In the genomic region with DNA sequence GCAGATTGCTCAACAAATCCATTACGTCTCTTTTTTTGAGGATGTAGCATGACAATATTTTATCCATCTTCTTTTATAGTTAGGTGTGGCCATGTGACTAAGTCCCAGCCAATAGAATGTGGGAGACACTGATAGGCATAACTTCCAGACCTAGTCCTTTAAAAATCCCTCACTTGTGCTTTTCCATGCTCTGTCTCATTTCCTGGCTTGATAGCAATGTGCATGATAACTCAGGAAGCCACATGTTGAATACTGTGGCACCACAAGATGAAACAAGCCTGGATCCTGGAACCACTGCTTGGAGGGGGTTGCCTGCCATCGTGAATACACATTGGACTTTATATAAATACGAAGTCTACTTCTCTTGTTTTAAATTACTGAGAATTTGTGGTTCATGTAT, we compare ENCODE assay signal across 26 cellular contexts.
DNase-seq lines count a peak whose midpoint lies in the region; FAIRE-seq and TF ChIP-seq lines count a peak whose summit lies in the region.
"Had no signal": no experiment of that assay in that cellular context is flagged by ENCODE, and none has a peak within 500 bp of the region (broad histone marks: within the 10 kb centered on the region; RNA-seq: fewer than 3 reads in every experiment).

No MANE protein-coding gene starts in this region.

- in situ Hi-C loops in mammary epithelial cell (cut with MboI; ENCODE audit: low sequenced_read_pairs in 2 of 2): no loop called here

- FAIRE-seq in bronchial epithelial cell (lab: Jason Lieb, UNC): no peak
- FAIRE-seq: GM12878 had no signal

- H3K36me3 Mint-ChIP-seq in MCF 10A (ENCODE audit: insufficient read depth, unreplicated experiment): no peaks in the 10 kb centered on the region
- H3K36me3 Mint-ChIP-seq: CD4-positive, CD25-positive, alpha-beta regulatory T cell; IgD-negative memory B cell had no signal

- H2AFZ ChIP-seq in mammary epithelial cell (ENCODE audit: low read depth, low read length): peak overlapping the region; percentile 52
- H2AFZ ChIP-seq: GM23338, PC-9 had no signal

- H3K27me3 ChIP-seq in mammary epithelial cell (ENCODE audit: insufficient read depth, low read length) (no peaks in the 10 kb centered on the region), bronchial epithelial cell (ENCODE audit: control insufficient read depth, insufficient read depth, low read length) (no peaks in the 10 kb centered on the region), tibial nerve (no peaks in the 10 kb centered on the region), left ventricle myocardium inferior (ENCODE audit: low read depth) (no peaks in the 10 kb centered on the region)

- no TSS peak for BruUV-seq in mammary epithelial cell (replicated peaks; lab: Mats Ljungman, UMichigan)
- BruUV-seq in MCF 10A (replicated peaks; lab: Mats Ljungman, UMichigan): no TSS peak

- WGBS in mammary epithelial cell (ENCODE audit: low coverage, missing lambda C conversion rate): 78% methylated on average over 3 of the region's 3 CpGs
- WGBS in tibial nerve, 2 donors: 87 to 89% methylated on average over 3 of the region's 3 CpGs

- DNase-seq in mammary epithelial cell: no peak
- DNase-seq in MCF 10A (ENCODE audit: unreplicated experiment): no peak
- DNase-seq in bronchial epithelial cell (ENCODE audit: low read depth): peak; percentile 86
- peak; percentile 34 for DNase-seq in fibroblast of peridontal ligament (ENCODE audit: extremely low read depth)
- no peak for DNase-seq in tibial nerve (ENCODE audit: low spot score in 2 of 2)
- no peak for DNase-seq in left ventricle myocardium inferior
- DNase-seq in HEK293T (ENCODE audit: extremely low spot score): no peak
- DNase-seq: 8988T; CD4-positive, CD25-positive, alpha-beta regulatory T cell; DMS53; EL; GDM1; H9; HFFc6; NCI-H1092 treated with DMSO at 0.1 percent for 48 hours; NCI-H1436; NCI-H187; NCI-H2081 treated with DMSO at 0.1 percent for 48 hours; NCI-H526 treated with DMSO at 0.1 percent for 48 hours; PC-9; RPMI8226; SHP77 had no signal

- H3K27ac Mint-ChIP-seq in MCF 10A (ENCODE audit: low read depth, unreplicated experiment): no peak overlapping the region
- H3K27ac Mint-ChIP-seq: CD4-positive, CD25-positive, alpha-beta regulatory T cell; GM23338; H9; HFFc6; IgD-negative memory B cell had no signal

- H3K9ac ChIP-seq in mammary epithelial cell (ENCODE audit: insufficient read depth, low read length): no peak overlapping the region
- H3K9ac ChIP-seq: KMS-11 had no signal

- TF ChIP-seq CTCF in mammary epithelial cell (conservative IDR thresholded peaks at IDR 0.05 in 1 of 2, IDR thresholded peaks at IDR 0.05 in 1 of 2; ENCODE audit: extremely low read depth in 1 of 2, insufficient read depth in 1 of 2, low read depth in 1 of 2, low read length in 2 of 2): no peak
- TF ChIP-seq CTCF in MCF 10A (IDR thresholded peaks at IDR 0.05; ENCODE audit: unreplicated experiment): no peak
- TF ChIP-seq CTCF in bronchial epithelial cell (IDR thresholded peaks at IDR 0.05; ENCODE audit: insufficient read depth, low read length, severe bottlenecking): no peak
- no peak for TF ChIP-seq CTCF in tibial nerve (IDR thresholded peaks at IDR 0.05)
- no peak for TF ChIP-seq CTCF in left ventricle myocardium inferior (IDR thresholded peaks at IDR 0.05; ENCODE audit: borderline replicate concordance)

- no peak for TF ChIP-seq EP300 in tibial nerve (IDR thresholded peaks at IDR 0.05)

- no peaks in the 10 kb centered on the region for H4K20me1 ChIP-seq in mammary epithelial cell (ENCODE audit: insufficient read depth, low read length)

- H3K27ac ChIP-seq in mammary epithelial cell (ENCODE audit: insufficient read depth, low read depth, low read length) (no peak overlapping the region), tibial nerve (no peak overlapping the region), left ventricle myocardium inferior (replicated peaks) (no peak overlapping the region)
- H3K27ac ChIP-seq: KMS-11, PC-9 had no signal

- no peaks in the 10 kb centered on the region for H3K4me1 Mint-ChIP-seq in MCF 10A (ENCODE audit: insufficient read depth, unreplicated experiment)
- H3K4me1 Mint-ChIP-seq: CD4-positive, CD25-positive, alpha-beta regulatory T cell; GM23338; H9; IgD-negative memory B cell had no signal

- H3K36me3 ChIP-seq in mammary epithelial cell (ENCODE audit: insufficient read depth, low read length) (no peaks in the 10 kb centered on the region), bronchial epithelial cell (ENCODE audit: control insufficient read depth, insufficient read depth, low read length) (no peaks in the 10 kb centered on the region), tibial nerve (no peaks in the 10 kb centered on the region), left ventricle myocardium inferior (no peaks in the 10 kb centered on the region)

- no peak overlapping the region for H3K4me3 Mint-ChIP-seq in MCF 10A (ENCODE audit: unreplicated experiment)
- H3K4me3 Mint-ChIP-seq: CD4-positive, CD25-positive, alpha-beta regulatory T cell; GM23338; H9; HFFc6; IgD-negative memory B cell had no signal

- POLR2A ChIA-PET in MCF 10A (lab: Yijun Ruan, JAX): no interaction called here
- POLR2A ChIA-PET in HEK293T (lab: Yijun Ruan, JAX): no interaction called here

- dilution Hi-C loops in mammary epithelial cell (cut with HindIII; ENCODE audit: low sequenced_read_pairs): no loop called here

- H3K4me1 ChIP-seq in mammary epithelial cell (ENCODE audit: insufficient read depth, low read length) (peaks cover 35% of the 10 kb centered on the region), tibial nerve (no peaks in the 10 kb centered on the region), left ventricle myocardium inferior (no peaks in the 10 kb centered on the region)

- H3K79me2 ChIP-seq in mammary epithelial cell (ENCODE audit: insufficient read depth, low read length): no peaks in the 10 kb centered on the region

- peaks cover 23% of the 10 kb centered on the region for H3K9me3 Mint-ChIP-seq in MCF 10A (ENCODE audit: unreplicated experiment)

- TF ChIP-seq POLR2A in tibial nerve (IDR thresholded peaks at IDR 0.05): no peak

- no peak overlapping the region for H3K4me3 ChIP-seq in mammary epithelial cell (replicated peaks in 1 of 3; ENCODE audit: insufficient read depth in 1 of 3, low read depth in 2 of 3, low read length in 3 of 3)
- no peak overlapping the region for H3K4me3 ChIP-seq in bronchial epithelial cell (ENCODE audit: low read depth, low read length)
- H3K4me3 ChIP-seq in tibial nerve: no peak overlapping the region
- no peak overlapping the region for H3K4me3 ChIP-seq in left ventricle myocardium inferior
- H3K4me3 ChIP-seq: GM12878, GM23338, PC-9 had no signal

- H3K27me3 Mint-ChIP-seq in MCF 10A (ENCODE audit: insufficient read depth, unreplicated experiment): no peaks in the 10 kb centered on the region
- H3K27me3 Mint-ChIP-seq: CD4-positive, CD25-positive, alpha-beta regulatory T cell; IgD-negative memory B cell had no signal

- H3K9me3 ChIP-seq in mammary epithelial cell (replicated peaks; ENCODE audit: insufficient read depth, low read length) (peaks cover 6% of the 10 kb centered on the region), tibial nerve (peaks cover 0 to 20% (median 4%) of the 10 kb centered on the region in 4 donors), left ventricle myocardium inferior (replicated peaks) (peaks cover 53% of the 10 kb centered on the region)

- CTCF ChIA-PET in mammary epithelial cell (lab: Charles Lee; ENCODE audit: low non-redundant PET): no interaction called here
- CTCF ChIA-PET in MCF 10A (lab: Yijun Ruan, JAX): no interaction called here
- CTCF ChIA-PET in HEK293T (lab: Yijun Ruan, JAX): no interaction called here

- intact Hi-C loops in mammary epithelial cell (cut with micrococcal nuclease) (no loop called here), MCF 10A (cut with micrococcal nuclease) (no loop called here), left ventricle myocardium inferior (cut with micrococcal nuclease) (no loop called here)

- no peak overlapping the region for H3K4me2 ChIP-seq in mammary epithelial cell (ENCODE audit: insufficient read depth, low read depth, low read length)
- H3K4me2 ChIP-seq: GM23338, KMS-11, PC-9 had no signal

TF ChIP-seq in HEK293T, 16 proteins besides CTCF, POLR2A, EP300 and RAD21:
- TF ChIP-seq FOXA1 (IDR thresholded peaks at IDR 0.05) (no peak), NFRKB (IDR thresholded peaks at IDR 0.05) (no peak), CTBP1 (IDR thresholded peaks at IDR 0.05; ENCODE audit: borderline replicate concordance) (no peak), BHLHE40 (IDR thresholded peaks at IDR 0.05; ENCODE audit: borderline replicate concordance) (no peak)
- TF ChIP-seq, protein P1, sequence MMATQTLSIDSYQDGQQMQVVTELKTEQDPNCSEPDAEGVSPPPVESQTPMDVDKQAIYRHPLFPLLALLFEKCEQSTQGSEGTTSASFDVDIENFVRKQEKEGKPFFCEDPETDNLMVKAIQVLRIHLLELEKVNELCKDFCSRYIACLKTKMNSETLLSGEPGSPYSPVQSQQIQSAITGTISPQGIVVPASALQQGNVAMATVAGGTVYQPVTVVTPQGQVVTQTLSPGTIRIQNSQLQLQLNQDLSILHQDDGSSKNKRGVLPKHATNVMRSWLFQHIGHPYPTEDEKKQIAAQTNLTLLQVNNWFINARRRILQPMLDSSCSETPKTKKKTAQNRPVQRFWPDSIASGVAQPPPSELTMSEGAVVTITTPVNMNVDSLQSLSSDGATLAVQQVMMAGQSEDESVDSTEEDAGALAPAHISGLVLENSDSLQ (IDR thresholded peaks at IDR 0.05): no peak
TF ChIP-seq in HEK293T: peak in this region for 0.

Comparison
In these comparisons a context has a peak if more than half of its experiments do, and no peak if none do; other contexts are left out.
1. DNase-seq: peak in bronchial epithelial cell (single experiment) and fibroblast of peridontal ligament (single experiment); none in mammary epithelial cell (single experiment), MCF 10A (single experiment), tibial nerve (0 of 2), left ventricle myocardium inferior (single experiment) and HEK293T (single experiment).